1 cellular context compared by ENCODE assay signal in genomic region chr9:124478014-124478753, GRCh38.
TF ChIP-seq lines count a peak whose summit lies in the region.

No MANE protein-coding gene starts in this region.

TF ChIP-seq in K562, 482 proteins besides CTCF, POLR2A, EP300 and RAD21:
- TF ChIP-seq SMARCA4 (IDR thresholded peaks at IDR 0.05), result no peak
- TF ChIP-seq ZKSCAN8 (CRISPR knock-in tag; IDR thresholded peaks at IDR 0.05), result peak; percentile 51; the same call in 1 of the 2 replicates
- TF ChIP-seq, protein P1, sequence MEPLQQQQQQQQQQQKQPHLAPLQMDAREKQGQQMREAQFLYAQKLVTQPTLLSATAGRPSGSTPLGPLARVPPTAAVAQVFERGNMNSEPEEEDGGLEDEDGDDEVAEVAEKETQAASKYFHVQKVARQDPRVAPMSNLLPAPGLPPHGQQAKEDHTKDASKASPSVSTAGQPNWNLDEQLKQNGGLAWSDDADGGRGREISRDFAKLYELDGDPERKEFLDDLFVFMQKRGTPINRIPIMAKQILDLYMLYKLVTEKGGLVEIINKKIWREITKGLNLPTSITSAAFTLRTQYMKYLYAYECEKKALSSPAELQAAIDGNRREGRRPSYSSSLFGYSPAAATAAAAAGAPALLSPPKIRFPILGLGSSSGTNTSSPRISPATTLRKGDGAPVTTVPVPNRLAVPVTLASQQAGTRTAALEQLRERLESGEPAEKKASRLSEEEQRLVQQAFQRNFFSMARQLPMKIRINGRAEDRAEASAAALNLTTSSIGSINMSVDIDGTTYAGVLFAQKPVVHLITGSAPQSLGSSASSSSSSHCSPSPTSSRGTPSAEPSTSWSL (CRISPR knock-in tag; IDR thresholded peaks at IDR 0.05; ENCODE audit: borderline replicate concordance), result no peak
TF ChIP-seq in K562: peak in this region for 1.
